Comparison of ENCODE assay signal across 1 cellular context in the genomic region with DNA sequence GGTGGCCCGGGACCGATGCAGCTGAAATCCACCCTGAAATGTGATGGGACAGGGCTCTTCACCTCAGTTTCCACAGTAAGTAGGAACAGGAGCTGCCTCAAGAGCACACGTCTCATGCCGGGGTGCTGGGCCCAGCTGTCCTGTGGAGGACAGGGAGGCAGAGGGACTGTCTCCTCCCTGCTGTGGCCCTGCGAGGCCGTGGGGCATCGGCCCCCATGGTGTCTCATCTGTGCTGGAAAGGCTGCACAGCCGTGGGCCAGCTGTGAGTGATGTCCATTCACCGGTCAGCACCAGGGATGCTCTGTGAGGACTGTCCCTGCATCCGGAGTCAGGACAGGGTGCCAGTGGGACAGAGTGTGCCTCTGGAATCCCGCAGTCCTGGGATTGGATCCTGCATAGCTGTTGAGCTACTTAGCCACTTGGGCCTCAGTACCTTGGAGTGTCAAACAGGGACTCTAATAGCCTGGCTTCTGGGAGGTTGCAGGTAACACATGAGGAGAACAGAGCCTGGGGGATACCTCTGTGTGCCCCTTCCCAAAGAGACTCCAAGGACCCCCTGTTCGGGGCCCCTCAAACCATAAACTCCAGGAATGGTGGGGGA.
TF ChIP-seq lines count a peak whose summit lies in the region.

No MANE protein-coding gene starts in this region.

TF ChIP-seq in GM23338, 12 proteins besides CTCF, POLR2A, EP300 and RAD21 (continued from another document):
- TF ChIP-seq, protein P1, sequence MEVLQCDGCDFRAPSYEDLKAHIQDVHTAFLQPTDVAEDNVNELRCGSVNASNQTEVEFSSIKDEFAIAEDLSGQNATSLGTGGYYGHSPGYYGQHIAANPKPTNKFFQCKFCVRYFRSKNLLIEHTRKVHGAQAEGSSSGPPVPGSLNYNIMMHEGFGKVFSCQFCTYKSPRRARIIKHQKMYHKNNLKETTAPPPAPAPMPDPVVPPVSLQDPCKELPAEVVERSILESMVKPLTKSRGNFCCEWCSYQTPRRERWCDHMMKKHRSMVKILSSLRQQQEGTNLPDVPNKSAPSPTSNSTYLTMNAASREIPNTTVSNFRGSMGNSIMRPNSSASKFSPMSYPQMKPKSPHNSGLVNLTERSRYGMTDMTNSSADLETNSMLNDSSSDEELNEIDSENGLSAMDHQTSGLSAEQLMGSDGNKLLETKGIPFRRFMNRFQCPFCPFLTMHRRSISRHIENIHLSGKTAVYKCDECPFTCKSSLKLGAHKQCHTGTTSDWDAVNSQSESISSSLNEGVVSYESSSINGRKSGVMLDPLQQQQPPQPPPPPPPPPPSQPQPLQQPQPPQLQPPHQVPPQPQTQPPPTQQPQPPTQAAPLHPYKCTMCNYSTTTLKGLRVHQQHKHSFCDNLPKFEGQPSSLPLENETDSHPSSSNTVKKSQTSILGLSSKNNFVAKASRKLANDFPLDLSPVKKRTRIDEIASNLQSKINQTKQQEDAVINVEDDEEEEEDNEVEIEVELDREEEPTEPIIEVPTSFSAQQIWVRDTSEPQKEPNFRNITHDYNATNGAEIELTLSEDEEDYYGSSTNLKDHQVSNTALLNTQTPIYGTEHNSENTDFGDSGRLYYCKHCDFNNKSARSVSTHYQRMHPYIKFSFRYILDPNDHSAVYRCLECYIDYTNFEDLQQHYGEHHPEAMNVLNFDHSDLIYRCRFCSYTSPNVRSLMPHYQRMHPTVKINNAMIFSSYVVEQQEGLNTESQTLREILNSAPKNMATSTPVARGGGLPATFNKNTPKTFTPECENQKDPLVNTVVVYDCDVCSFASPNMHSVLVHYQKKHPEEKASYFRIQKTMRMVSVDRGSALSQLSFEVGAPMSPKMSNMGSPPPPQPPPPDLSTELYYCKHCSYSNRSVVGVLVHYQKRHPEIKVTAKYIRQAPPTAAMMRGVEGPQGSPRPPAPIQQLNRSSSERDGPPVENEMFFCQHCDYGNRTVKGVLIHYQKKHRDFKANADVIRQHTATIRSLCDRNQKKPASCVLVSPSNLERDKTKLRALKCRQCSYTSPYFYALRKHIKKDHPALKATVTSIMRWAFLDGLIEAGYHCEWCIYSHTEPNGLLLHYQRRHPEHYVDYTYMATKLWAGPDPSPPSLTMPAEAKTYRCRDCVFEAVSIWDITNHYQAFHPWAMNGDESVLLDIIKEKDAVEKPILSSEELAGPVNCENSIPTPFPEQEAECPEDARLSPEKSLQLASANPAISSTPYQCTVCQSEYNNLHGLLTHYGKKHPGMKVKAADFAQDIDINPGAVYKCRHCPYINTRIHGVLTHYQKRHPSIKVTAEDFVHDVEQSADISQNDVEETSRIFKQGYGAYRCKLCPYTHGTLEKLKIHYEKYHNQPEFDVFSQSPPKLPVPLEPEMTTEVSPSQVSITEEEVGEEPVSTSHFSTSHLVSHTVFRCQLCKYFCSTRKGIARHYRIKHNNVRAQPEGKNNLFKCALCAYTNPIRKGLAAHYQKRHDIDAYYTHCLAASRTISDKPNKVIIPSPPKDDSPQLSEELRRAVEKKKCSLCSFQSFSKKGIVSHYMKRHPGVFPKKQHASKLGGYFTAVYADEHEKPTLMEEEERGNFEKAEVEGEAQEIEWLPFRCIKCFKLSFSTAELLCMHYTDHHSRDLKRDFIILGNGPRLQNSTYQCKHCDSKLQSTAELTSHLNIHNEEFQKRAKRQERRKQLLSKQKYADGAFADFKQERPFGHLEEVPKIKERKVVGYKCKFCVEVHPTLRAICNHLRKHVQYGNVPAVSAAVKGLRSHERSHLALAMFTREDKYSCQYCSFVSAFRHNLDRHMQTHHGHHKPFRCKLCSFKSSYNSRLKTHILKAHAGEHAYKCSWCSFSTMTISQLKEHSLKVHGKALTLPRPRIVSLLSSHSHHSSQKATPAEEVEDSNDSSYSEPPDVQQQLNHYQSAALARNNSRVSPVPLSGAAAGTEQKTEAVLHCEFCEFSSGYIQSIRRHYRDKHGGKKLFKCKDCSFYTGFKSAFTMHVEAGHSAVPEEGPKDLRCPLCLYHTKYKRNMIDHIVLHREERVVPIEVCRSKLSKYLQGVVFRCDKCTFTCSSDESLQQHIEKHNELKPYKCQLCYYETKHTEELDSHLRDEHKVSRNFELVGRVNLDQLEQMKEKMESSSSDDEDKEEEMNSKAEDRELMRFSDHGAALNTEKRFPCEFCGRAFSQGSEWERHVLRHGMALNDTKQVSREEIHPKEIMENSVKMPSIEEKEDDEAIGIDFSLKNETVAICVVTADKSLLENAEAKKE (CRISPR knock-in tag; IDR thresholded peaks at IDR 0.05): no peak
- TF ChIP-seq ZNF331 (CRISPR knock-in tag; IDR thresholded peaks at IDR 0.05; ENCODE audit: low read depth): no peak
- no peak for TF ChIP-seq CREB1 (CRISPR knock-in tag; IDR thresholded peaks at IDR 0.05; ENCODE audit: low read depth)
- TF ChIP-seq, protein P2, sequence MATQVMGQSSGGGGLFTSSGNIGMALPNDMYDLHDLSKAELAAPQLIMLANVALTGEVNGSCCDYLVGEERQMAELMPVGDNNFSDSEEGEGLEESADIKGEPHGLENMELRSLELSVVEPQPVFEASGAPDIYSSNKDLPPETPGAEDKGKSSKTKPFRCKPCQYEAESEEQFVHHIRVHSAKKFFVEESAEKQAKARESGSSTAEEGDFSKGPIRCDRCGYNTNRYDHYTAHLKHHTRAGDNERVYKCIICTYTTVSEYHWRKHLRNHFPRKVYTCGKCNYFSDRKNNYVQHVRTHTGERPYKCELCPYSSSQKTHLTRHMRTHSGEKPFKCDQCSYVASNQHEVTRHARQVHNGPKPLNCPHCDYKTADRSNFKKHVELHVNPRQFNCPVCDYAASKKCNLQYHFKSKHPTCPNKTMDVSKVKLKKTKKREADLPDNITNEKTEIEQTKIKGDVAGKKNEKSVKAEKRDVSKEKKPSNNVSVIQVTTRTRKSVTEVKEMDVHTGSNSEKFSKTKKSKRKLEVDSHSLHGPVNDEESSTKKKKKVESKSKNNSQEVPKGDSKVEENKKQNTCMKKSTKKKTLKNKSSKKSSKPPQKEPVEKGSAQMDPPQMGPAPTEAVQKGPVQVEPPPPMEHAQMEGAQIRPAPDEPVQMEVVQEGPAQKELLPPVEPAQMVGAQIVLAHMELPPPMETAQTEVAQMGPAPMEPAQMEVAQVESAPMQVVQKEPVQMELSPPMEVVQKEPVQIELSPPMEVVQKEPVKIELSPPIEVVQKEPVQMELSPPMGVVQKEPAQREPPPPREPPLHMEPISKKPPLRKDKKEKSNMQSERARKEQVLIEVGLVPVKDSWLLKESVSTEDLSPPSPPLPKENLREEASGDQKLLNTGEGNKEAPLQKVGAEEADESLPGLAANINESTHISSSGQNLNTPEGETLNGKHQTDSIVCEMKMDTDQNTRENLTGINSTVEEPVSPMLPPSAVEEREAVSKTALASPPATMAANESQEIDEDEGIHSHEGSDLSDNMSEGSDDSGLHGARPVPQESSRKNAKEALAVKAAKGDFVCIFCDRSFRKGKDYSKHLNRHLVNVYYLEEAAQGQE (IDR thresholded peaks at IDR 0.05; ENCODE audit: unreplicated experiment): no peak
- TF ChIP-seq, protein P3, sequence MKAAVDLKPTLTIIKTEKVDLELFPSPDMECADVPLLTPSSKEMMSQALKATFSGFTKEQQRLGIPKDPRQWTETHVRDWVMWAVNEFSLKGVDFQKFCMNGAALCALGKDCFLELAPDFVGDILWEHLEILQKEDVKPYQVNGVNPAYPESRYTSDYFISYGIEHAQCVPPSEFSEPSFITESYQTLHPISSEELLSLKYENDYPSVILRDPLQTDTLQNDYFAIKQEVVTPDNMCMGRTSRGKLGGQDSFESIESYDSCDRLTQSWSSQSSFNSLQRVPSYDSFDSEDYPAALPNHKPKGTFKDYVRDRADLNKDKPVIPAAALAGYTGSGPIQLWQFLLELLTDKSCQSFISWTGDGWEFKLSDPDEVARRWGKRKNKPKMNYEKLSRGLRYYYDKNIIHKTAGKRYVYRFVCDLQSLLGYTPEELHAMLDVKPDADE (IDR thresholded peaks at IDR 0.05): no peak
- no peak for TF ChIP-seq POLR2AphosphoS5 (IDR thresholded peaks at IDR 0.05; ENCODE audit: low read depth)
- TF ChIP-seq EZH2phosphoT487 (IDR thresholded peaks at IDR 0.05; ENCODE audit: unreplicated experiment): no peak
- no peak for TF ChIP-seq JUNB (IDR thresholded peaks at IDR 0.05; ENCODE audit: unreplicated experiment)
- no peak for TF ChIP-seq NANOG (IDR thresholded peaks at IDR 0.05; ENCODE audit: borderline replicate concordance)
